ENCODE assay signal across 1 cellular context in the genomic region with DNA sequence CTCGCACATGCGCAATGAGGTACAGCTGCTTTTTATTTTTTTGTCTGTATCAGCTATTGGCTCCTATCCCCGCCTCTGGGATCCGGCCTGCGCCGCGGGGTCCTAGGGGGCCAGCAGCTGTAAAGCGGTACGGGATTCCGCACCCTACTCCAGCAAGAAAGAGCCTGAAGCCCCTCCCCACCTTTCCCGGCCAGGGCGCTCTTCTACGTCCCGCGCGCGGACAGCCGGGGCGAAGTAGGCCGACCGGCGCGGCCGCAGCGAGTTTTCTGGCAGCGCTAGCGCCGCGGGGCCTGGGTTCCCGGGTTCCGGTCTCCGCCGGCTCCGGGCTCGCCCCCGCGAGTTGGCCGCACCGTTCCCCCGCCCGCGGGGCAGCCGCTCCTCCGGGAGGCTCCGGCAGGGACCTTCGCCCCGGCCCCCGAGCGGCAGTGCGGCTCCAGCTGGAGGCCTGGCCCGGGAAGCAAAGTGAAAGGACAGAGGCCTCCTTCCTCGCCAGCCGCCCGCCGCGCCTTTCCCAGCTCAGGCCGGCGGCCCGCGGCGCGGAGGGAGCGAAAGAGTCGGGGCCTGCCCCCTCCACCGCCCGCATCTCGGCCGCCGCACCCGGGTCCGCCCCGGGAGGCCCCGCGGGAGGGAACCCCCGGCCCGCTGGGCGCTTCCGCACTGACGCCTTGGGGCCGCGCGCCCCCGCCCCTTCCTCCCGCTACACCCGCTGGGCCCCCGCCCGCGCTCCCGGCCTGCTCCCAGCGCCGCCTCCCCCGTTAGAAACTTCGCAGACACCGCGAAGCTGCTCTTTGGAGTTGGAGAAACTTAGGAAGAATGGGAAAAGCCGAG.
TF ChIP-seq lines count a peak whose summit lies in the region.

No MANE protein-coding gene starts in this region.

TF ChIP-seq in K562, 482 proteins besides CTCF, POLR2A, EP300 and RAD21 (continued from another document and continues in another):
- TF ChIP-seq ATF1 (CRISPR knock-in tag; IDR thresholded peaks at IDR 0.05) (no peak; the same call in 1 of the 2 replicates), ATF1 (tag; IDR thresholded peaks at IDR 0.05) (peak; percentile 87), CBX3 (IDR thresholded peaks at IDR 0.05; ENCODE audit: borderline replicate concordance in 1 of 2, low read length in 2 of 2) (0 out of 3 replicates have a peak, but pooled peaks of 1 of the 2 experiments have one; percentile 12), ZNF431 (CRISPR knock-in tag; IDR thresholded peaks at IDR 0.05) (no peak), RBM34 (IDR thresholded peaks at IDR 0.05; ENCODE audit: borderline replicate concordance, insufficient read depth, low read length) (no peak), RBFOX2 (IDR thresholded peaks at IDR 0.05; ENCODE audit: low read depth, low read length) (peak; percentile 92), RB1 (IDR thresholded peaks at IDR 0.05; ENCODE audit: low read depth) (peak; percentile 68), ZSCAN32 (CRISPR knock-in tag; IDR thresholded peaks at IDR 0.05) (no peak), PHF8 (IDR thresholded peaks at IDR 0.05; ENCODE audit: borderline replicate concordance, low read length) (peak; percentile 88), ZNF263 (CRISPR knock-in tag; IDR thresholded peaks at IDR 0.05; ENCODE audit: borderline replicate concordance) (0 out of 2 replicates have a peak, but pooled peaks have one; percentile 34), CBFA2T3 (IDR thresholded peaks at IDR 0.05) (no peak), CHD2 (IDR thresholded peaks at IDR 0.05; ENCODE audit: low read depth, low read length) (no peak), ARID2 (IDR thresholded peaks at IDR 0.05) (no peak), MCM7 (IDR thresholded peaks at IDR 0.05) (no peak), BRD4 (IDR thresholded peaks at IDR 0.05) (peak; percentile 89), CXXC5 (CRISPR knock-in tag; IDR thresholded peaks at IDR 0.05) (peak; percentile 69), ZBTB12 (CRISPR knock-in tag; IDR thresholded peaks at IDR 0.05) (no peak), ARNT (IDR thresholded peaks at IDR 0.05) (no peak), TFAM (CRISPR knock-in tag; conservative IDR thresholded peaks at IDR 0.05) (no peak), NR3C1 (CRISPR knock-in tag; IDR thresholded peaks at IDR 0.05) (peak; percentile 72; the same call in 1 of the 2 replicates), RFX5 (IDR thresholded peaks at IDR 0.05; ENCODE audit: low read depth, low read length) (no peak), FIP1L1 (IDR thresholded peaks at IDR 0.05; ENCODE audit: low read depth, low read length, poor library complexity, severe bottlenecking) (peak; percentile 20), EHMT2 (IDR thresholded peaks at IDR 0.05) (no peak), YY1 (IDR thresholded peaks at IDR 0.05; ENCODE audit: borderline replicate concordance in 1 of 3, control insufficient read depth in 1 of 3, extremely low read depth in 1 of 3, insufficient read depth in 3 of 3, insufficient read length in 1 of 3, insufficient replicate concordance in 2 of 3, low read depth in 1 of 3, low read length in 2 of 3) (peak in 1 of 3 experiments; percentile 33), ATF7 (IDR thresholded peaks at IDR 0.05) (peak; percentile 69; the same call in 1 of the 2 replicates), PTTG1 (tag; IDR thresholded peaks at IDR 0.05; ENCODE audit: low read depth) (no peak), FOXK2 (conservative IDR thresholded peaks at IDR 0.05 in 1 of 2, IDR thresholded peaks at IDR 0.05 in 1 of 2; ENCODE audit: low read depth in 2 of 2) (no peak), SMC3 (conservative IDR thresholded peaks at IDR 0.05; ENCODE audit: insufficient read depth, low read depth, low read length) (no peak), IRF9 (tag; IDR thresholded peaks at IDR 0.05) (no peak), PHF21A (IDR thresholded peaks at IDR 0.05; ENCODE audit: borderline replicate concordance, low read depth) (no peak), FOXA3 (CRISPR knock-in tag; conservative IDR thresholded peaks at IDR 0.05 in 1 of 2, IDR thresholded peaks at IDR 0.05 in 1 of 2) (no peak)
- TF ChIP-seq, protein P1, sequence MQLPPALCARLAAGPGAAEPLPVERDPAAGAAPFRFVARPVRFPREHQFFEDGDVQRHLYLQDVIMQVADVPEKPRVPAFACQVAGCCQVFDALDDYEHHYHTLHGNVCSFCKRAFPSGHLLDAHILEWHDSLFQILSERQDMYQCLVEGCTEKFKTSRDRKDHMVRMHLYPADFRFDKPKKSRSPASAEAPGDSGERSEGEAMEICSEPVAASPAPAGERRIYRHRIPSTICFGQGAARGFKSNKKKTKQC (CRISPR knock-in tag; IDR thresholded peaks at IDR 0.05) = no peak
- TF ChIP-seq, protein P2, sequence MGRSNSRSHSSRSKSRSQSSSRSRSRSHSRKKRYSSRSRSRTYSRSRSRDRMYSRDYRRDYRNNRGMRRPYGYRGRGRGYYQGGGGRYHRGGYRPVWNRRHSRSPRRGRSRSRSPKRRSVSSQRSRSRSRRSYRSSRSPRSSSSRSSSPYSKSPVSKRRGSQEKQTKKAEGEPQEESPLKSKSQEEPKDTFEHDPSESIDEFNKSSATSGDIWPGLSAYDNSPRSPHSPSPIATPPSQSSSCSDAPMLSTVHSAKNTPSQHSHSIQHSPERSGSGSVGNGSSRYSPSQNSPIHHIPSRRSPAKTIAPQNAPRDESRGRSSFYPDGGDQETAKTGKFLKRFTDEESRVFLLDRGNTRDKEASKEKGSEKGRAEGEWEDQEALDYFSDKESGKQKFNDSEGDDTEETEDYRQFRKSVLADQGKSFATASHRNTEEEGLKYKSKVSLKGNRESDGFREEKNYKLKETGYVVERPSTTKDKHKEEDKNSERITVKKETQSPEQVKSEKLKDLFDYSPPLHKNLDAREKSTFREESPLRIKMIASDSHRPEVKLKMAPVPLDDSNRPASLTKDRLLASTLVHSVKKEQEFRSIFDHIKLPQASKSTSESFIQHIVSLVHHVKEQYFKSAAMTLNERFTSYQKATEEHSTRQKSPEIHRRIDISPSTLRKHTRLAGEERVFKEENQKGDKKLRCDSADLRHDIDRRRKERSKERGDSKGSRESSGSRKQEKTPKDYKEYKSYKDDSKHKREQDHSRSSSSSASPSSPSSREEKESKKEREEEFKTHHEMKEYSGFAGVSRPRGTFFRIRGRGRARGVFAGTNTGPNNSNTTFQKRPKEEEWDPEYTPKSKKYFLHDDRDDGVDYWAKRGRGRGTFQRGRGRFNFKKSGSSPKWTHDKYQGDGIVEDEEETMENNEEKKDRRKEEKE (IDR thresholded peaks at IDR 0.05; ENCODE audit: borderline replicate concordance in 1 of 2, control insufficient read depth in 1 of 2, low read depth in 2 of 2, low read length in 1 of 2) = no peak
- TF ChIP-seq, protein P3, sequence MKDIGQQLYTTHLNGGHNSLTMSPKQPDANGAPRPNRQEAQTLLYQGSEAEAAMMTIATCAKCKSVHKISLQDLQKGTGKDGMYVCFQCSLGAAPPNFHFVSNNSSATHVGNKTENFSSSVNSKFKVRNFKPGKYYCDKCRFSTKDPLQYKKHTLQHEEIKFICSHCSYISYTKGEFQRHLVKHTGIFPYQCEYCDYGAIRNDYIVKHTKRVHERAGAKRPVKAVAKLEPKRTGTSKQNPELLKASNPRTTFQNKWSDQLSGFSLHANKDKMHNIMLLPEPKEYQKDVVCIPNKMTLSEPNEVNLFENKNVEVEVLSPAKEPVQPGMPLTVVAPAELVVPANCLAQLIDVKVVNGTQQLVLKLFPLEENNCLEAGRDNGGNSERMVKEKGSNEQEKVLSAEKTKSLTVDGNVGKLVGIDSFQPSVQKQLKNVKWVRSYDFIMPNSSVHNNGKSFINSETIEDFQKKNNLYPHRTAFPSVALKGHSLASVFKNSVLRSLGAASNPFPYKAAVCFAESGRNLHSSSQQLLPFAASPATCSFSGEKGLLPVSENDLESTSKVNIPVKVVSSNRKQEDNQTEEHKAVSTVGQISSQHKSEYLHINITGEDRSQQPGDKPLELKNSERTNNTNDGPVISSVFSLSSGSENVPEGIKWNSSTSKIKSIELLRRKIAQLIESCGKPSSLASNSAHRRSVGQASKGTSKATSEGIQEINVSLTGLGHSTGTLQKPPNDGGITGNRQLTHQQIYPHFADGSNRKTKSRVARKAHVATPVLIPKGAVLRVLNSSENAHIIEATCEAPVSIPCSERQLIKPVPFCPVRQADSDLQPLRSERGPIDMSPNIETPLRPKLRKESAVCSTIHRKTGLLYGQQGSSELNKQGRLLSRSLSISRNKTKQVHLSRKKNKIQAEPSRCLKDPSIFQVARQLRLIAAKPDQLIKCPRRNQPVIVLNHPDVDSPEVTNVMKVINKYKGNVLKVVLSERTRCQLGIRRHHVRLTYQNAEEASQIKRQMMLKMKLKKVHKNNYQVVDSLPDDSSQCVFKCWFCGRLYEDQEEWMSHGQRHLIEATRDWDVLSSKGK (CRISPR knock-in tag; IDR thresholded peaks at IDR 0.05) = no peak
- TF ChIP-seq, protein P4, sequence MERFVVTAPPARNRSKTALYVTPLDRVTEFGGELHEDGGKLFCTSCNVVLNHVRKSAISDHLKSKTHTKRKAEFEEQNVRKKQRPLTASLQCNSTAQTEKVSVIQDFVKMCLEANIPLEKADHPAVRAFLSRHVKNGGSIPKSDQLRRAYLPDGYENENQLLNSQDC (CRISPR knock-in tag; IDR thresholded peaks at IDR 0.05) = no peak
- TF ChIP-seq, protein P5, sequence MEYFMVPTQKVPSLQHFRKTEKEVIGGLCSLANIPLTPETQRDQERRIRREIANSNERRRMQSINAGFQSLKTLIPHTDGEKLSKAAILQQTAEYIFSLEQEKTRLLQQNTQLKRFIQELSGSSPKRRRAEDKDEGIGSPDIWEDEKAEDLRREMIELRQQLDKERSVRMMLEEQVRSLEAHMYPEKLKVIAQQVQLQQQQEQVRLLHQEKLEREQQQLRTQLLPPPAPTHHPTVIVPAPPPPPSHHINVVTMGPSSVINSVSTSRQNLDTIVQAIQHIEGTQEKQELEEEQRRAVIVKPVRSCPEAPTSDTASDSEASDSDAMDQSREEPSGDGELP (CRISPR knock-in tag; IDR thresholded peaks at IDR 0.05; ENCODE audit: borderline replicate concordance) = peak; percentile 83
- TF ChIP-seq, protein P6, sequence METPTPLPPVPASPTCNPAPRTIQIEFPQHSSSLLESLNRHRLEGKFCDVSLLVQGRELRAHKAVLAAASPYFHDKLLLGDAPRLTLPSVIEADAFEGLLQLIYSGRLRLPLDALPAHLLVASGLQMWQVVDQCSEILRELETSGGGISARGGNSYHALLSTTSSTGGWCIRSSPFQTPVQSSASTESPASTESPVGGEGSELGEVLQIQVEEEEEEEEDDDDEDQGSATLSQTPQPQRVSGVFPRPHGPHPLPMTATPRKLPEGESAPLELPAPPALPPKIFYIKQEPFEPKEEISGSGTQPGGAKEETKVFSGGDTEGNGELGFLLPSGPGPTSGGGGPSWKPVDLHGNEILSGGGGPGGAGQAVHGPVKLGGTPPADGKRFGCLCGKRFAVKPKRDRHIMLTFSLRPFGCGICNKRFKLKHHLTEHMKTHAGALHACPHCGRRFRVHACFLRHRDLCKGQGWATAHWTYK (CRISPR knock-in tag; IDR thresholded peaks at IDR 0.05) = 0 out of 2 replicates have a peak, but pooled peaks have one; percentile 61
